ENCODE assay signal across 11 cellular contexts in genomic region chr15:28151864-28152537, GRCh38. TPM values are rescaled to one million over a fixed set of nuclear protein-coding genes. Genes with fewer than 3 reads are reported as not detected.
A peak's percentile ranks its signal among the peaks of the same experiment; 100 is the strongest.
DNase-seq lines count a peak whose midpoint lies in the region; ATAC-seq, FAIRE-seq and TF ChIP-seq lines count a peak whose summit lies in the region.
"Not testable (repeated sequence)": the region's sequence is repeated elsewhere in the genome, so short reads cannot be mapped to it uniquely, and the experiment has no call there.
"Had no signal": no experiment of that assay in that cellular context is flagged by ENCODE, and none has a peak within 500 bp of the region (broad histone marks: within the 10 kb centered on the region; RNA-seq: fewer than 3 reads in every experiment).

No MANE protein-coding gene starts in this region.

- not testable (repeated sequence) for H3K4me2 ChIP-seq in H1 (ENCODE audit: insufficient read depth in 1 of 2, low read depth in 2 of 2, low read length in 2 of 2)

- not testable (repeated sequence) for TF ChIP-seq EP300 in H1 (IDR thresholded peaks at IDR 0.05; ENCODE audit: borderline replicate concordance in 1 of 2, low read depth in 2 of 2, low read length in 2 of 2)

- FAIRE-seq in H1 (lab: Jason Lieb, UNC) = peak; percentile 62

- TF ChIP-seq CTCF in H1 (IDR thresholded peaks at IDR 0.05; ENCODE audit: control extremely low read depth in 1 of 3, insufficient read depth in 1 of 3, low read depth in 1 of 3, low read length in 3 of 3); lower lobe of right lung (IDR thresholded peaks at IDR 0.05): not testable (repeated sequence)

- not testable (repeated sequence) for H3K27me3 Mint-ChIP-seq in activated naive CD8-positive, alpha-beta T cell; stimulated activated naive B cell treated with anti-CD40 and anti-IgM and Interleukin-4, amounts not matched to agents 10 μg/mL and 1 μg/mL and 100 μg/mL, for 72 hours

- TF ChIP-seq POLR2A in H1 (IDR thresholded peaks at IDR 0.05; ENCODE audit: control extremely low read depth in 1 of 2, low read depth in 2 of 2, low read length in 2 of 2) = not testable (repeated sequence)

- not testable (repeated sequence) for H4K91ac ChIP-seq in H1 (replicated peaks; ENCODE audit: insufficient read length, low read length)

- not testable (repeated sequence) for H3K23ac ChIP-seq in H1 (ENCODE audit: insufficient read length)

- H3K27ac ChIP-seq in HUES6 (ENCODE audit: low read depth, low read length); H1 (ENCODE audit: low read depth, low read length); lower lobe of right lung: not testable (repeated sequence)

- intact Hi-C loops in Right ventricle myocardium inferior (cut with DNase I); lower lobe of right lung (cut with DNase I): not testable (repeated sequence)

- DNase-seq in Daoy (ENCODE audit: low read depth) (peak; percentile 25), SK-MEL-5 (ENCODE audit: low read depth, low spot score) (peak; percentile 79)
- not testable (repeated sequence) for DNase-seq in H1 (ENCODE audit: low read depth in 1 of 2, low spot score in 2 of 2); Right ventricle myocardium inferior (ENCODE audit: missing footprints); lower lobe of right lung; stimulated activated naive B cell treated with anti-CD40 and anti-IgM and Interleukin-4, amounts not matched to agents 10 μg/mL and 1 μg/mL and 100 μg/mL, for 72 hours

- not testable (repeated sequence) for H2BK20ac ChIP-seq in H1 (ENCODE audit: low read length)

- peaks cover 19% of the 10 kb centered on the region for H3K36me3 ChIP-seq in HUES6 (ENCODE audit: control insufficient read depth, insufficient read depth, low read length)
- H3K36me3 ChIP-seq in H1 (ENCODE audit: control insufficient read depth in 2 of 4, insufficient read depth in 4 of 4, low read length in 3 of 4) = not testable (repeated sequence)
- peaks cover 22% of the 10 kb centered on the region for H3K36me3 ChIP-seq in lower lobe of right lung

- H3K9me3 ChIP-seq in HUES6 (ENCODE audit: control insufficient read depth, insufficient read depth, low read depth, low read length); H1 (ENCODE audit: insufficient read depth in 2 of 2, low read depth in 1 of 2, low read length in 1 of 2); lower lobe of right lung: not testable (repeated sequence)

- not testable (repeated sequence) for H3K4me1 ChIP-seq in HUES6 (ENCODE audit: control insufficient read depth, insufficient read depth, low read length); H1 (replicated peaks in 1 of 4; ENCODE audit: control insufficient read depth in 3 of 4, insufficient read depth in 4 of 4, low read length in 3 of 4); lower lobe of right lung

- H3K23me2 ChIP-seq in H1 (ENCODE audit: low read depth, low read length) = not testable (repeated sequence)

- H3K79me2 ChIP-seq in H1 (ENCODE audit: control insufficient read depth in 1 of 2, insufficient read depth in 2 of 2, low read length in 2 of 2) = peaks cover 0 to 27% of the 10 kb centered on the region in 2 experiments; a peak in 2 of 4 replicates

- not testable (repeated sequence) for H4K20me1 ChIP-seq in H1 (replicated peaks in 1 of 2; ENCODE audit: control insufficient read depth in 1 of 2, insufficient read depth in 2 of 2, low read length in 2 of 2)

- not testable (repeated sequence) for H2BK120ac ChIP-seq in H1 (replicated peaks; ENCODE audit: low read depth, low read length)

- POLR2A ChIA-PET in H1 (lab: Charles Lee; ENCODE audit: partially characterized antibody) = not testable (repeated sequence)

- H2BK5ac ChIP-seq in H1 (ENCODE audit: low read depth, low read length) = not testable (repeated sequence)

- peaks cover 15% of the 10 kb centered on the region; the same call in 1 of the 2 replicates for H3K79me1 ChIP-seq in H1 (ENCODE audit: low read depth, low read length)

- H2AFZ ChIP-seq in H1 (ENCODE audit: low read length) = not testable (repeated sequence)

- H3K9ac ChIP-seq in HUES6 (ENCODE audit: low read length) = peak overlapping the region; percentile 12
- not testable (repeated sequence) for H3K9ac ChIP-seq in H1 (replicated peaks in 1 of 4; ENCODE audit: extremely low read depth in 1 of 4, low read depth in 3 of 4, low read length in 3 of 4)

- 80% methylated on average over 7 of the region's 9 CpGs; no CpG with 5 or more reads in 1 of the 2 experiments for WGBS in H1 (ENCODE audit: extremely low coverage in 1 of 2, insufficient coverage in 1 of 2, insufficient read length in 1 of 2, insufficient replicate concordance in 2 of 2, low coverage in 1 of 2, low lambda C conversion rate in 2 of 2, missing lambda C conversion rate in 1 of 2), 2 experiments

- not testable (repeated sequence) for H3K27me3 ChIP-seq in HUES6 (ENCODE audit: control insufficient read depth, insufficient read depth, low read length); H1 (replicated peaks in 1 of 4; ENCODE audit: control insufficient read depth in 3 of 4, extremely low read depth in 1 of 4, insufficient read depth in 3 of 4, low read length in 3 of 4); lower lobe of right lung (ENCODE audit: low read depth)

- H4K5ac ChIP-seq in H1 (ENCODE audit: insufficient read length, low read depth, low read length) = not testable (repeated sequence)

- not testable (repeated sequence) for H3K56ac ChIP-seq in H1 (replicated peaks; ENCODE audit: insufficient read length, low read depth, low read length)

- not testable (repeated sequence) for H3K36me3 Mint-ChIP-seq in activated naive CD8-positive, alpha-beta T cell
- peaks cover 39 to 50% of the 10 kb centered on the region in 2 donors for H3K36me3 Mint-ChIP-seq in stimulated activated naive B cell treated with anti-CD40 and anti-IgM and Interleukin-4, amounts not matched to agents 10 μg/mL and 1 μg/mL and 100 μg/mL, for 72 hours

- H2BK15ac ChIP-seq in H1 (ENCODE audit: low read length) = not testable (repeated sequence)

- not testable (repeated sequence) for H3K18ac ChIP-seq in H1 (ENCODE audit: extremely low read depth, low read length)

- not testable (repeated sequence) for H3K14ac ChIP-seq in H1 (ENCODE audit: insufficient read length)

- H3K4me3 Mint-ChIP-seq in activated naive CD8-positive, alpha-beta T cell; stimulated activated naive B cell treated with anti-CD40 and anti-IgM and Interleukin-4, amounts not matched to agents 10 μg/mL and 1 μg/mL and 100 μg/mL, for 72 hours: not testable (repeated sequence)

- H3K4me3 ChIP-seq in HUES6 (ENCODE audit: low read depth, low read length); H1 (ENCODE audit: extremely low read depth in 1 of 4, insufficient read depth in 2 of 4, low read depth in 3 of 4, low read length in 4 of 4); lower lobe of right lung: not testable (repeated sequence)

- ATAC-seq in Right ventricle myocardium inferior (peak; percentile 63), lower lobe of right lung (peak; percentile 43 to 52)
- ATAC-seq in stimulated activated naive B cell treated with anti-CD40 and anti-IgM and Interleukin-4, amounts not matched to agents 10 μg/mL and 1 μg/mL and 100 μg/mL, for 72 hours (replicated peaks) = not testable (repeated sequence)

- H4K8ac ChIP-seq in H1 (ENCODE audit: extremely low read depth, insufficient read depth, low read length) = not testable (repeated sequence)

- H2BK12ac ChIP-seq in H1 (ENCODE audit: low read depth, low read length) = not testable (repeated sequence)

- H3K4me1 Mint-ChIP-seq in activated naive CD8-positive, alpha-beta T cell (ENCODE audit: low read depth) = peaks cover 17% of the 10 kb centered on the region
- not testable (repeated sequence) for H3K4me1 Mint-ChIP-seq in stimulated activated naive B cell treated with anti-CD40 and anti-IgM and Interleukin-4, amounts not matched to agents 10 μg/mL and 1 μg/mL and 100 μg/mL, for 72 hours

- not testable (repeated sequence) for H3K4ac ChIP-seq in H1 (replicated peaks; ENCODE audit: insufficient read length, low read depth, low read length)

- not testable (repeated sequence) for H3K9me3 Mint-ChIP-seq in activated naive CD8-positive, alpha-beta T cell (ENCODE audit: low read depth)
- peaks cover 21% of the 10 kb centered on the region in 2 donors for H3K9me3 Mint-ChIP-seq in stimulated activated naive B cell treated with anti-CD40 and anti-IgM and Interleukin-4, amounts not matched to agents 10 μg/mL and 1 μg/mL and 100 μg/mL, for 72 hours

- in situ Hi-C loops in SK-MEL-5 (cut with HindIII; ENCODE audit: low pct_unique_long_range_greater_than_20kb, low sequenced_read_pairs) = not testable (repeated sequence)

- CTCF ChIA-PET in H1 (lab: Charles Lee; ENCODE audit: partially characterized antibody) = interaction anchor here (0.6 kb wide), 1 partner anchor 1287 kb away, joined by 3 read pairs; no protein-coding TSS in a partner anchor

- not testable (repeated sequence) for TF ChIP-seq RAD21 in H1 (IDR thresholded peaks at IDR 0.05 in 1 of 2, conservative IDR thresholded peaks at IDR 0.05 in 1 of 2; ENCODE audit: low read depth in 2 of 2, low read length in 2 of 2)

- peak overlapping the region; percentile 50 for H3K27ac Mint-ChIP-seq in activated naive CD8-positive, alpha-beta T cell
- H3K27ac Mint-ChIP-seq in stimulated activated naive B cell treated with anti-CD40 and anti-IgM and Interleukin-4, amounts not matched to agents 10 μg/mL and 1 μg/mL and 100 μg/mL, for 72 hours = peak overlapping the region; percentile 31

- H2AK5ac ChIP-seq in H1 (ENCODE audit: low read depth, low read length) = not testable (repeated sequence)

RNA-seq across cellular contexts. Expression of gene OCA2, which starts 52.9 kb away (rescaled TPM):
- not detected in 2 replicates for total RNA-seq in Daoy (2014; rRNA removed; shearing (Covaris generic))
- 200 and 219 TPM in 2 replicates for total RNA-seq in SK-MEL-5 (2014; rRNA removed; shearing (Covaris generic))
- 161 and 208 TPM in 2 replicates for polyA plus RNA-seq in SK-MEL-5 (2015; cell fraction: cytosol; rRNA removed)
- polyA plus RNA-seq in SK-MEL-5 (2015; cell fraction: nucleus; rRNA removed) = 202 and 221 TPM in 2 replicates
- total RNA-seq in H1 (2021; fragmentation: NEBNext Ultra II Directional; extraction: Animal tissue kit (Norgen Biotek cat#: 25700)) = 0.20 and 0.57 TPM in 2 replicates
- polyA plus RNA-seq in H1 (2011; rRNA removed) = 0.20 and 0.36 TPM in 2 replicates
- polyA plus RNA-seq in H1 (2011; cell fraction: cytosol; rRNA removed) = 0.26 TPM
- 0.40 TPM for polyA plus RNA-seq in H1 (2011; cell fraction: nucleus; rRNA removed)
- 0.12 to 0.29 TPM (median 0.23 TPM) in 4 replicates for polyA plus RNA-seq in H1 (2012, experiment 1 of 2)
- polyA plus RNA-seq in H1 (2012, experiment 2 of 2) = 0.09 TPM
- polyA plus RNA-seq in H1 (2013, experiment 1 of 2) = 0.30 TPM
- 0.33 TPM for polyA plus RNA-seq in H1 (2013, experiment 2 of 2)
- 0.17 and 0.28 TPM in 2 replicates for polyA minus RNA-seq in H1 (2011; rRNA and poly(A)+ RNA removed)
- not detected for polyA minus RNA-seq in H1 (2011; cell fraction: cytosol; rRNA and poly(A)+ RNA removed)
- 1.00 TPM for polyA minus RNA-seq in H1 (2011; cell fraction: nucleus; rRNA and poly(A)+ RNA removed)
- total RNA-seq in Right ventricle myocardium inferior (not detected), lower lobe of right lung (1.2 TPM)
- total RNA-seq: activated CD4-positive, alpha-beta memory T cell treated with anti-CD3 and anti-CD28 coated beads for 36 hours; CD4-positive, CD25-positive, alpha-beta regulatory T cell; mucosa of gallbladder had no signal
- polyA plus RNA-seq: CD4-positive, CD25-positive, alpha-beta regulatory T cell had no signal

Comparison
In these comparisons a context has a peak if more than half of its experiments do, and no peak if none do; other contexts are left out.
1. RNA of gene OCA2, which starts 52.9 kb away (total RNA-seq): 200 to 219 TPM in SK-MEL-5; 1.2 TPM in lower lobe of right lung (single experiment), 0.20 to 0.57 TPM in H1, not detected in Right ventricle myocardium inferior (single experiment) and not detected in Daoy; every median in the first group is over 10 times any median in the second.